ENCODE assay signal across 27 cellular contexts in the genomic region with DNA sequence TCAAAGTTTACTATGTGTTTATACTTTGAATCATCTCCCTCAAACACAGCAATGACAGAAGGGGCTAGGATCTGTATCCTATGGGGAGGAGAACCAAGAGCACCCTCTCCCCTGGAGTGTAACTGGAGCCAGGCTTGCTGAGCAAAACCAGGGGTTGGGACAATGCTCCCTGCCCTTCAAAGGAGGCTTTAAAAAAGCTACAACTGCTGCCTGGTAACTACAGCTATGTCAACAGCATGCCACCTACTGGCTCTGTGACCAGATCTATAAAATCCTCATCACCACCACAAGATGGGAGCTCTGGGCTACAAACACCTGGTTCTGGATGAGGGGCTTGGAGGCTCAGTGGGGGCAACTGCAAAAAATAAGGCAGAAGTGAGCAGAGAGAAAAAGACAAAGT.
DNase-seq lines count a peak whose midpoint lies in the region; ATAC-seq and TF ChIP-seq lines count a peak whose summit lies in the region.
"Had no signal": no experiment of that assay in that cellular context is flagged by ENCODE, and none has a peak within 500 bp of the region (broad histone marks: within the 10 kb centered on the region; RNA-seq: fewer than 3 reads in every experiment).

No MANE protein-coding gene starts in this region.

- no peak overlapping the region for H3K9ac ChIP-seq in adipocyte (ENCODE audit: low read length)
- H3K9ac ChIP-seq: BLaER1, SK-N-SH had no signal

- DNase-seq in Right ventricle myocardium superior (no peak), cardiac septum (ENCODE audit: low spot score) (no peak), adipocyte (ENCODE audit: low read depth) (peak; percentile 17), iPS-NIHi11 (ENCODE audit: low spot score) (peak; percentile 14), HPDE6-E6E7 (ENCODE audit: extremely low spot score) (no peak), lower leg skin (ENCODE audit: low spot score in 2 of 2) (no peak), EL (no peak)
- DNase-seq: activated CD4-positive, alpha-beta T cell treated with anti-CD3 and anti-CD28 coated beads, Interleukin-2, amount 50 U/mL, for 1 hour; activated CD8-positive, alpha-beta memory T cell treated with anti-CD3 and anti-CD28 coated beads, Interleukin-2, amount 10 ng/mL, durations not matched to agents 7 days and 5 days; activated naive CD4-positive, alpha-beta T cell treated with anti-CD3 and anti-CD28 coated beads, Interleukin-2, amount 50 U/mL, for 16 hours; Caco-2; glutamatergic neuron; kidney glomerular epithelial cell; mammary epithelial cell; MM.1S; NCI-H146; NCI-H526 treated with DMSO at 0.1 percent for 48 hours; SK-N-SH; spleen; stimulated activated CD4-positive, alpha-beta T cell treated with anti-CD3 and anti-CD28 coated beads, Interleukin-2, amount 100 ng/mL, for 48 hours; substantia nigra; T-helper 17 cell; upper lobe of right lung had no signal

- ATAC-seq in Right ventricle myocardium superior (ENCODE audit: poor library complexity) = peak; percentile 46
- no peak for ATAC-seq in activated CD4-positive, CD25-positive, alpha-beta regulatory T cell treated with anti-CD3 and anti-CD28 coated beads, Interleukin-2, amount 50 U/mL, for 24 hours
- ATAC-seq: activated CD8-positive, alpha-beta memory T cell treated with anti-CD3 and anti-CD28 coated beads, Interleukin-2, amount 10 ng/mL, durations not matched to agents 7 days and 5 days; stimulated activated effector memory CD8-positive, alpha-beta T cell treated with anti-CD3 and anti-CD28 coated beads, Interleukin-12 subunit alpha, Interleukin-12 subunit beta, amount 100 ng/mL, for 72 hours; T-helper 17 cell; upper lobe of right lung had no signal

- H3K9me3 ChIP-seq in adipocyte (ENCODE audit: control insufficient read depth, low read length) = no peaks in the 10 kb centered on the region
- H3K9me3 ChIP-seq: BLaER1, Caco-2, SK-N-SH, spleen, upper lobe of right lung had no signal

- TF ChIP-seq POLR2A in lower leg skin (IDR thresholded peaks at IDR 0.05) = no peak

- peaks cover 7% of the 10 kb centered on the region for H3K36me3 ChIP-seq in adipocyte (ENCODE audit: control insufficient read depth, insufficient read depth, low read length, severe bottlenecking)
- H3K36me3 ChIP-seq: cardiac muscle cell had no signal

- no peak for TF ChIP-seq CTCF in lower leg skin (IDR thresholded peaks at IDR 0.05)

- peaks cover 8% of the 10 kb centered on the region for H3K4me1 ChIP-seq in adipocyte (ENCODE audit: control insufficient read depth, insufficient read depth, low read length)
- H3K4me1 ChIP-seq: BLaER1, Caco-2, spleen, upper lobe of right lung had no signal

- intact Hi-C loops in Right ventricle myocardium superior (cut with DNase I) (no loop called here), cardiac septum (cut with DNase I) (no loop called here), lower leg skin (cut with DNase I; ENCODE audit: low total_unique reads) (no loop called here)

- H3K27me3 ChIP-seq in adipocyte (replicated peaks; ENCODE audit: control insufficient read depth, insufficient read depth, low read length) = no peaks in the 10 kb centered on the region
- H3K27me3 ChIP-seq: BLaER1, cardiac muscle cell, spleen, upper lobe of right lung had no signal

- H3K4me3 ChIP-seq in adipocyte (ENCODE audit: low read length) (no peak overlapping the region), lower leg skin (ENCODE audit: low read depth, poor library complexity, severe bottlenecking) (no peak overlapping the region)
- H3K4me3 ChIP-seq: BLaER1, cardiac muscle cell, spleen, upper lobe of right lung had no signal

Comparison
In these comparisons a context has a peak if more than half of its experiments do, and no peak if none do; other contexts are left out.
1. DNase-seq: peak in adipocyte (single experiment) and iPS-NIHi11 (single experiment); none in Right ventricle myocardium superior (single experiment), cardiac septum (single experiment), HPDE6-E6E7 (single experiment), lower leg skin (0 of 2) and EL (single experiment).